34 cellular contexts compared by ENCODE assay signal in the genomic region with DNA sequence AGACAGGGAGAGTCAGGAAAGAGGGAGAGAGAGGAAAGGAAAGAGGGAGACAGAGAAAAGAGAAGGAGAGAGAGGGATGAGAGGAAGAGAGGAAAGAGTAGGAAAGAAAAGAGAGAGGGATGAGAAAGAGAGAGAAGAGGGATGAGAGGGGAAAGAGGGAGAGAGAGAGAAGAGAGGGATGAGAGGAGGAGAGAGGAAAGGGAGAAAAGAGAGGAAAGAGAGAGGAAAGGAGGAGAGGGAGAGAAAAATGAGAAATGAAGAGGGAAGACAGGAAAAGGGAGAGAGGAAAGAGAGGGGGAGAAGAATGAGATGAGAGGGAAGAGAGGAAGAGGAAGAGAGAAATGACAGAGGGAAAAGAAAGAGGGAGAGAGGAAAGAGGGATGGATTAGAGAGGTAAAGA.
DNase-seq lines count a peak whose midpoint lies in the region; ATAC-seq, FAIRE-seq and TF ChIP-seq lines count a peak whose summit lies in the region.
"Had no signal": no experiment of that assay in that cellular context is flagged by ENCODE, and none has a peak within 500 bp of the region (broad histone marks: within the 10 kb centered on the region; RNA-seq: fewer than 3 reads in every experiment).

No MANE protein-coding gene starts in this region.

- no peaks in the 10 kb centered on the region for H3K27me3 Mint-ChIP-seq in activated B cell treated with CpG ODN at 0.5 μM for 24 hours
- H3K27me3 Mint-ChIP-seq: CD4-positive, CD25-positive, alpha-beta regulatory T cell had no signal

- no peak overlapping the region for H3K4me2 ChIP-seq in K562 (ENCODE audit: insufficient read depth, low read length)
- H3K4me2 ChIP-seq: A549, BLaER1 had no signal

- no peaks in the 10 kb centered on the region for H3K9me3 Mint-ChIP-seq in activated B cell treated with CpG ODN at 0.5 μM for 24 hours
- H3K9me3 Mint-ChIP-seq: CD4-positive, alpha-beta T cell; CD8-positive, alpha-beta T cell had no signal

- intact Hi-C loops in activated B cell treated with CpG ODN at 0.5 μM for 24 hours (cut with micrococcal nuclease): no loop called here
- intact Hi-C loops in K562 (cut with micrococcal nuclease): no loop called here

- in situ Hi-C loops in K562 (cut with MboI): no loop called here

- no peak overlapping the region for H3K4me3 ChIP-seq in HEK293 (ENCODE audit: low read depth, low read length)
- H3K4me3 ChIP-seq in K562: no peak overlapping the region
- H3K4me3 ChIP-seq: A549; BLaER1; BLaER1 treated with 17β-estradiol and CSF1 and Interleukin-3, amounts not matched to agents 10 nM and 100 nM had no signal

- TF ChIP-seq CTCF in HEK293 (tag by site-specific recombination; IDR thresholded peaks at IDR 0.05) (no peak), activated B cell treated with CpG ODN at 0.5 μM for 24 hours (IDR thresholded peaks at IDR 0.05) (peak; percentile 36), K562 (IDR thresholded peaks at IDR 0.05 in 2 of 3, conservative IDR thresholded peaks at IDR 0.05 in 1 of 3; ENCODE audit: insufficient read depth in 2 of 3, low read depth in 1 of 3, low read length in 3 of 3) (no peak)

- H3K4me1 Mint-ChIP-seq in activated B cell treated with CpG ODN at 0.5 μM for 24 hours: no peaks in the 10 kb centered on the region
- H3K4me1 Mint-ChIP-seq: B cell; CD14-positive monocyte; CD4-positive, alpha-beta memory T cell; CD4-positive, CD25-positive, alpha-beta regulatory T cell; CD8-positive, alpha-beta memory T cell had no signal

- H2AFZ ChIP-seq in K562 (ENCODE audit: low read depth, low read length): no peak overlapping the region

- H3K9me3 ChIP-seq in HEK293 (ENCODE audit: control insufficient read depth, insufficient read depth, low read depth, low read length) (no peaks in the 10 kb centered on the region), K562 (replicated peaks; ENCODE audit: control insufficient read depth, insufficient read depth, low read depth, low read length) (no peaks in the 10 kb centered on the region)
- H3K9me3 ChIP-seq: A549; BE2C; BLaER1; BLaER1 treated with 17β-estradiol and CSF1 and Interleukin-3, amounts not matched to agents 10 nM and 100 nM; Caco-2 had no signal

- DNase-seq in activated B cell treated with CpG ODN at 0.5 μM for 24 hours: no peak
- no peak for DNase-seq in K562 (ENCODE audit: extremely low read depth in 1 of 4, low spot score in 3 of 4)
- no peak for DNase-seq in A172 (ENCODE audit: low spot score)
- no peak for DNase-seq in 8988T
- DNase-seq: ACHN; AML-193; BE2C; C1 segment of cervical spinal cord; Caco-2; Calu3; CD4-positive, alpha-beta memory T cell; CD4-positive, alpha-beta T cell; CD4-positive, CD25-positive, alpha-beta regulatory T cell; CD8-positive, alpha-beta memory T cell; CD8-positive, alpha-beta T cell; COR-L47; DMS 273 treated with DMSO at 0.1 percent for 48 hours; DMS153; DMS53; DMS79; DMS79 treated with DMSO at 0.1 percent for 48 hours; DND-41; EL had no signal

- no peaks in the 10 kb centered on the region for H3K9me1 ChIP-seq in K562 (ENCODE audit: control insufficient read depth, insufficient read depth, low read length)

- TF ChIP-seq POLR2A in K562 (conservative IDR thresholded peaks at IDR 0.05): no peak

- H3K4me1 ChIP-seq in HEK293 (ENCODE audit: control insufficient read depth, insufficient read depth, low read length) (peaks cover 5% of the 10 kb centered on the region; the same call in 1 of the 2 replicates), K562 (replicated peaks in 1 of 2; ENCODE audit: control insufficient read depth in 2 of 2, insufficient read depth in 2 of 2, low read length in 2 of 2) (no peaks in the 10 kb centered on the region)
- H3K4me1 ChIP-seq: A549, BE2C, BLaER1, Caco-2 had no signal

- CTCF ChIA-PET in HEK293 (lab: Yijun Ruan, JAX) (no interaction called here), activated B cell treated with CpG ODN at 0.5 μM for 24 hours (lab: Charles Lee) (no interaction called here), K562 (lab: Yijun Ruan, JAX; ENCODE audit: low intra/inter-chr PET ratio) (no interaction called here)

- TF ChIP-seq EP300 in K562 (IDR thresholded peaks at IDR 0.05; ENCODE audit: low read length): no peak

- no peak overlapping the region for H3K9ac ChIP-seq in K562 (ENCODE audit: insufficient read depth in 1 of 2, low read depth in 2 of 2, low read length in 2 of 2)
- H3K9ac ChIP-seq: BLaER1; BLaER1 treated with 17β-estradiol and CSF1 and Interleukin-3, amounts not matched to agents 10 nM and 100 nM had no signal

- TF ChIP-seq RAD21 in K562 (CRISPR knock-in tag; conservative IDR thresholded peaks at IDR 0.05 in 1 of 2, IDR thresholded peaks at IDR 0.05 in 1 of 2): no peak

- BruUV-seq in K562 (replicated peaks; lab: Mats Ljungman, UMichigan): no TSS peak

- H3K27me3 ChIP-seq in K562 (ENCODE audit: control insufficient read depth in 2 of 2, insufficient read depth in 2 of 2, low read length in 2 of 2): no peaks in the 10 kb centered on the region; a peak in 1 of 5 replicates
- H3K27me3 ChIP-seq: BE2C; BLaER1; BLaER1 treated with 17β-estradiol and CSF1 and Interleukin-3, amounts not matched to agents 10 nM and 100 nM had no signal

- ATAC-seq in activated B cell treated with CpG ODN at 0.5 μM for 24 hours (ENCODE audit: low read depth): no peak
- ATAC-seq in K562: no peak
- ATAC-seq in HG03045 (IDR thresholded peaks at IDR 0.05; ENCODE audit: unreplicated experiment): no peak
- ATAC-seq: A549; CD8-positive, alpha-beta T cell had no signal

- H3K36me3 Mint-ChIP-seq in activated B cell treated with CpG ODN at 0.5 μM for 24 hours (ENCODE audit: low read depth): no peaks in the 10 kb centered on the region
- H3K36me3 Mint-ChIP-seq: CD14-positive monocyte; CD4-positive, alpha-beta memory T cell; CD4-positive, CD25-positive, alpha-beta regulatory T cell; CD8-positive, alpha-beta memory T cell; CD8-positive, alpha-beta T cell had no signal

- no peaks in the 10 kb centered on the region for H3K36me3 ChIP-seq in HEK293 (ENCODE audit: control insufficient read depth in 2 of 2, insufficient read depth in 1 of 2, low read length in 2 of 2)
- no peaks in the 10 kb centered on the region for H3K36me3 ChIP-seq in K562 (ENCODE audit: control insufficient read depth, insufficient read depth, low read length)
- H3K36me3 ChIP-seq: BE2C; BLaER1; BLaER1 treated with 17β-estradiol and CSF1 and Interleukin-3, amounts not matched to agents 10 nM and 100 nM had no signal

- FAIRE-seq in K562 (lab: Jason Lieb, UNC): no peak
- FAIRE-seq: A204.1, A549, D721Med had no signal

- H3K4me3 Mint-ChIP-seq in activated B cell treated with CpG ODN at 0.5 μM for 24 hours: no peak overlapping the region
- H3K4me3 Mint-ChIP-seq: B cell; CD14-positive monocyte; CD4-positive, alpha-beta memory T cell; CD4-positive, alpha-beta T cell; CD8-positive, alpha-beta memory T cell; CD8-positive, alpha-beta T cell had no signal

- H4K20me1 ChIP-seq in K562 (replicated peaks; ENCODE audit: control insufficient read depth, insufficient read depth, low read length): no peaks in the 10 kb centered on the region
- H4K20me1 ChIP-seq: BLaER1; BLaER1 treated with 17β-estradiol and CSF1 and Interleukin-3, amounts not matched to agents 10 nM and 100 nM had no signal

- no peaks in the 10 kb centered on the region for H3K79me2 ChIP-seq in K562 (ENCODE audit: control insufficient read depth, insufficient read depth, low read length)

- no peak overlapping the region for H3K27ac Mint-ChIP-seq in activated B cell treated with CpG ODN at 0.5 μM for 24 hours
- H3K27ac Mint-ChIP-seq: B cell; CD14-positive monocyte; CD4-positive, alpha-beta memory T cell; CD4-positive, alpha-beta T cell; CD4-positive, CD25-positive, alpha-beta regulatory T cell; CD8-positive, alpha-beta T cell had no signal

- POLR2A ChIA-PET in HEK293 (lab: Yijun Ruan, JAX) (no interaction called here), activated B cell treated with CpG ODN at 0.5 μM for 24 hours (lab: Charles Lee) (no interaction called here), K562 (lab: Yijun Ruan, JAX) (no interaction called here)

- H3K27ac ChIP-seq in HEK293 (ENCODE audit: extremely low read depth, low read depth, low read length): no peak overlapping the region
- no peak overlapping the region for H3K27ac ChIP-seq in K562 (ENCODE audit: extremely low read depth, low read depth, low read length)
- H3K27ac ChIP-seq: 22Rv1; A549; BLaER1; BLaER1 treated with 17β-estradiol and CSF1 and Interleukin-3, amounts not matched to agents 10 nM and 100 nM; C4-2B had no signal

TF ChIP-seq in HEK293, 187 proteins besides CTCF, POLR2A, EP300 and RAD21 (continues in another document):
- TF ChIP-seq PRDM1 (tag by site-specific recombination; IDR thresholded peaks at IDR 0.05) (peak; percentile 93), ZNF366 (tag by site-specific recombination; conservative IDR thresholded peaks at IDR 0.05) (peak; percentile 88), MYNN (tag by site-specific recombination; IDR thresholded peaks at IDR 0.05; ENCODE audit: borderline replicate concordance) (no peak), ZNF777 (tag by site-specific recombination; IDR thresholded peaks at IDR 0.05; ENCODE audit: borderline replicate concordance) (no peak)

TF ChIP-seq in K562, 482 proteins besides CTCF, POLR2A, EP300 and RAD21:
- TF ChIP-seq ZNF436 (CRISPR knock-in tag; IDR thresholded peaks at IDR 0.05) (no peak), HNRNPLL (IDR thresholded peaks at IDR 0.05; ENCODE audit: low read depth, low read length, poor library complexity, severe bottlenecking) (no peak), ZFX (CRISPR knock-in tag; IDR thresholded peaks at IDR 0.05) (no peak), BRD4 (IDR thresholded peaks at IDR 0.05) (no peak), STAG1 (CRISPR knock-in tag; IDR thresholded peaks at IDR 0.05; ENCODE audit: borderline replicate concordance) (no peak)
- TF ChIP-seq, protein P1, sequence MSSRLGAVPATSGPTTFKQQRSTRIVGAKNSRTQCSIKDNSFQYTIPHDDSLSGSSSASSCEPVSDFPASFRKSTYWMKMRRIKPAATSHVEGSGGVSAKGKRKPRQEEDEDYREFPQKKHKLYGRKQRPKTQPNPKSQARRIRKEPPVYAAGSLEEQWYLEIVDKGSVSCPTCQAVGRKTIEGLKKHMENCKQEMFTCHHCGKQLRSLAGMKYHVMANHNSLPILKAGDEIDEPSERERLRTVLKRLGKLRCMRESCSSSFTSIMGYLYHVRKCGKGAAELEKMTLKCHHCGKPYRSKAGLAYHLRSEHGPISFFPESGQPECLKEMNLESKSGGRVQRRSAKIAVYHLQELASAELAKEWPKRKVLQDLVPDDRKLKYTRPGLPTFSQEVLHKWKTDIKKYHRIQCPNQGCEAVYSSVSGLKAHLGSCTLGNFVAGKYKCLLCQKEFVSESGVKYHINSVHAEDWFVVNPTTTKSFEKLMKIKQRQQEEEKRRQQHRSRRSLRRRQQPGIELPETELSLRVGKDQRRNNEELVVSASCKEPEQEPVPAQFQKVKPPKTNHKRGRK (tag; IDR thresholded peaks at IDR 0.05): 0 out of 2 replicates have a peak, but pooled peaks have one; percentile 23
